ENCODE assay signal across 15 cellular contexts in genomic region chr14:92937229-92937937, GRCh38. TPM values are rescaled to one million over a fixed set of nuclear protein-coding genes. Genes with fewer than 3 reads are reported as not detected.
DNase-seq lines count a peak whose midpoint lies in the region; ATAC-seq, FAIRE-seq and TF ChIP-seq lines count a peak whose summit lies in the region.
"Had no signal": no experiment of that assay in that cellular context is flagged by ENCODE, and none has a peak within 500 bp of the region (broad histone marks: within the 10 kb centered on the region; RNA-seq: fewer than 3 reads in every experiment).

No MANE protein-coding gene starts in this region.

- DNase-seq in activated CD4-positive, alpha-beta T cell treated with anti-CD3 and anti-CD28 coated beads for 36 hours: peak; percentile 13
- no peak for DNase-seq in activated CD4-positive, alpha-beta T cell treated with anti-CD3 and anti-CD28 coated beads for 4 hours
- peak; percentile 48 for DNase-seq in NCI-H2107 treated with DMSO at 0.1 percent for 48 hours (lab: John Stamatoyannopoulos, UW; ENCODE audit: unreplicated experiment)
- DNase-seq in K562 (ENCODE audit: extremely low read depth in 1 of 4, low spot score in 3 of 4): peak in 1 of 4 experiments; percentile 18
- DNase-seq in COLO829 (ENCODE audit: low spot score): no peak
- DNase-seq in kidney: no peak
- DNase-seq in testis: no peak
- DNase-seq: activated CD4-positive, alpha-beta T cell treated with anti-CD3 and anti-CD28 coated beads, Interleukin-2, amount 50 U/mL, for 4 hours; activated effector memory CD4-positive, alpha-beta T cell treated with Interleukin-2 at 50 U/mL for 16 hours; stimulated activated CD4-positive, alpha-beta T cell treated with anti-CD3 and anti-CD28 coated beads, Interleukin-12 subunit alpha, Interleukin-12 subunit beta, amount 100 ng/mL, for 4 hours; T-helper 2 cell had no signal

- POLR2A ChIA-PET in activated CD4-positive, alpha-beta T cell treated with anti-CD3 and anti-CD28 coated beads for 36 hours (lab: Charles Lee): no interaction called here
- POLR2A ChIA-PET in K562 (lab: Yijun Ruan, JAX): interaction anchor here (0.7 to 1.1 kb wide), 2 partner anchors 74 to 1237 kb away, joined by 3 to 4 read pairs; partner anchors contain the start of gene PPP4R4

- H3K9me3 ChIP-seq in K562 (replicated peaks; ENCODE audit: control insufficient read depth, insufficient read depth, low read depth, low read length): no peaks in the 10 kb centered on the region
- no peaks in the 10 kb centered on the region for H3K9me3 ChIP-seq in kidney (ENCODE audit: control insufficient read depth in 1 of 2, low read length in 2 of 2)
- H3K9me3 ChIP-seq in testis: no peaks in the 10 kb centered on the region
- H3K9me3 ChIP-seq: thoracic aorta had no signal

- H3K27ac Mint-ChIP-seq in activated CD4-positive, alpha-beta T cell treated with anti-CD3 and anti-CD28 coated beads for 36 hours: no peak overlapping the region
- peak overlapping the region; percentile 64 for H3K27ac Mint-ChIP-seq in stimulated activated memory B cell treated with anti-CD40 and anti-IgM and Interleukin-4, amounts not matched to agents 10 μg/mL and 1 μg/mL and 100 μg/mL, for 72 hours

- no peaks in the 10 kb centered on the region for H3K4me1 Mint-ChIP-seq in activated CD4-positive, alpha-beta T cell treated with anti-CD3 and anti-CD28 coated beads for 36 hours
- peaks cover 14% of the 10 kb centered on the region for H3K4me1 Mint-ChIP-seq in stimulated activated memory B cell treated with anti-CD40 and anti-IgM and Interleukin-4, amounts not matched to agents 10 μg/mL and 1 μg/mL and 100 μg/mL, for 72 hours

- CTCF ChIA-PET in activated CD4-positive, alpha-beta T cell treated with anti-CD3 and anti-CD28 coated beads for 36 hours (lab: Charles Lee): interaction anchor here (1.1 to 1.4 kb wide), 3 partner anchors 14 to 90 kb away, joined by 3 to 6 read pairs (median 3); no protein-coding TSS in a partner anchor
- CTCF ChIA-PET in K562 (lab: Yijun Ruan, JAX; ENCODE audit: low intra/inter-chr PET ratio): no interaction called here

- BruUV-seq in K562 (replicated peaks; lab: Mats Ljungman, UMichigan): no TSS peak

- H3K9ac ChIP-seq in K562 (ENCODE audit: insufficient read depth in 1 of 2, low read depth in 2 of 2, low read length in 2 of 2): no peak overlapping the region
- no peak overlapping the region for H3K9ac ChIP-seq in kidney (ENCODE audit: low read length in 2 of 2)

- no peak overlapping the region for H3K4me3 Mint-ChIP-seq in activated CD4-positive, alpha-beta T cell treated with anti-CD3 and anti-CD28 coated beads for 36 hours
- no peak overlapping the region for H3K4me3 Mint-ChIP-seq in stimulated activated memory B cell treated with anti-CD40 and anti-IgM and Interleukin-4, amounts not matched to agents 10 μg/mL and 1 μg/mL and 100 μg/mL, for 72 hours

- no peaks in the 10 kb centered on the region for H3K9me1 ChIP-seq in K562 (ENCODE audit: control insufficient read depth, insufficient read depth, low read length)

- TF ChIP-seq CTCF in K562 (IDR thresholded peaks at IDR 0.05 in 2 of 3, conservative IDR thresholded peaks at IDR 0.05 in 1 of 3; ENCODE audit: insufficient read depth in 2 of 3, low read depth in 1 of 3, low read length in 3 of 3) (no peak), kidney (IDR thresholded peaks at IDR 0.05; ENCODE audit: borderline replicate concordance, extremely low read depth, insufficient read depth) (no peak), testis (IDR thresholded peaks at IDR 0.05) (no peak)

- H3K27me3 ChIP-seq in K562 (ENCODE audit: control insufficient read depth in 2 of 2, insufficient read depth in 2 of 2, low read length in 2 of 2) (no peaks in the 10 kb centered on the region), testis (no peaks in the 10 kb centered on the region)

- TF ChIP-seq POLR2A in K562 (conservative IDR thresholded peaks at IDR 0.05) (no peak), testis (IDR thresholded peaks at IDR 0.05) (no peak)

- intact Hi-C loops in activated CD4-positive, alpha-beta T cell treated with anti-CD3 and anti-CD28 coated beads for 36 hours (cut with DNase I, micrococcal nuclease): no loop called here
- intact Hi-C loops in K562 (cut with micrococcal nuclease) (no loop called here), kidney (cut with DNase I) (no loop called here), testis (cut with DNase I; ENCODE audit: low total_unique reads) (no loop called here)

- in situ Hi-C loops in K562 (cut with MboI): no loop called here

- H3K36me3 ChIP-seq in K562 (ENCODE audit: control insufficient read depth, insufficient read depth, low read length): no peaks in the 10 kb centered on the region
- peaks cover 0 to 6% of the 10 kb centered on the region in 2 donors for H3K36me3 ChIP-seq in kidney (ENCODE audit: control insufficient read depth in 1 of 2, insufficient read depth in 2 of 2, low read length in 2 of 2)
- no peaks in the 10 kb centered on the region for H3K36me3 ChIP-seq in testis (ENCODE audit: low read depth, missing control alignments)

- H3K4me3 ChIP-seq in K562: no peak overlapping the region
- H3K4me3 ChIP-seq in kidney (ENCODE audit: low read length in 2 of 2): no peak overlapping the region
- H3K4me3 ChIP-seq in testis: no peak overlapping the region
- H3K4me3 ChIP-seq: thoracic aorta had no signal

- H4K20me1 ChIP-seq in K562 (replicated peaks; ENCODE audit: control insufficient read depth, insufficient read depth, low read length): no peaks in the 10 kb centered on the region; the same call in 1 of the 2 replicates

- no peaks in the 10 kb centered on the region for H3K36me3 Mint-ChIP-seq in activated CD4-positive, alpha-beta T cell treated with anti-CD3 and anti-CD28 coated beads for 36 hours (ENCODE audit: low read depth)
- H3K36me3 Mint-ChIP-seq in stimulated activated memory B cell treated with anti-CD40 and anti-IgM and Interleukin-4, amounts not matched to agents 10 μg/mL and 1 μg/mL and 100 μg/mL, for 72 hours: peaks cover 62% of the 10 kb centered on the region

- WGBS in K562 (ENCODE audit: insufficient coverage, low coverage, missing lambda C conversion rate): 62% methylated on average over 7 of the region's 12 CpGs
- 77 to 84% methylated on average over 6 to 12 of the region's 12 CpGs for WGBS in testis, 2 donors

- no peaks in the 10 kb centered on the region for H3K79me2 ChIP-seq in K562 (ENCODE audit: control insufficient read depth, insufficient read depth, low read length)

- peaks cover 0 to 7% of the 10 kb centered on the region in 2 experiments; a peak in 2 of 5 replicates for H3K4me1 ChIP-seq in K562 (replicated peaks in 1 of 2; ENCODE audit: control insufficient read depth in 2 of 2, insufficient read depth in 2 of 2, low read length in 2 of 2)
- H3K4me1 ChIP-seq in kidney (ENCODE audit: control insufficient read depth in 1 of 2, insufficient read depth in 1 of 2, low read depth in 1 of 2, low read length in 2 of 2): no peaks in the 10 kb centered on the region
- peaks cover 19% of the 10 kb centered on the region for H3K4me1 ChIP-seq in testis

- H3K9me3 Mint-ChIP-seq in activated CD4-positive, alpha-beta T cell treated with anti-CD3 and anti-CD28 coated beads for 36 hours (ENCODE audit: low read depth): no peaks in the 10 kb centered on the region
- H3K9me3 Mint-ChIP-seq in stimulated activated memory B cell treated with anti-CD40 and anti-IgM and Interleukin-4, amounts not matched to agents 10 μg/mL and 1 μg/mL and 100 μg/mL, for 72 hours: no peaks in the 10 kb centered on the region

- H3K27me3 Mint-ChIP-seq in activated CD4-positive, alpha-beta T cell treated with anti-CD3 and anti-CD28 coated beads for 36 hours: no peaks in the 10 kb centered on the region
- no peaks in the 10 kb centered on the region for H3K27me3 Mint-ChIP-seq in stimulated activated memory B cell treated with anti-CD40 and anti-IgM and Interleukin-4, amounts not matched to agents 10 μg/mL and 1 μg/mL and 100 μg/mL, for 72 hours

- no peak for TF ChIP-seq EP300 in K562 (IDR thresholded peaks at IDR 0.05; ENCODE audit: low read length)

- H3K4me2 ChIP-seq in K562 (ENCODE audit: insufficient read depth, low read length): no peak overlapping the region

- H3K27ac ChIP-seq in K562 (ENCODE audit: extremely low read depth, low read depth, low read length) (no peak overlapping the region), kidney (ENCODE audit: low read depth in 2 of 2, low read length in 2 of 2) (no peak overlapping the region), testis (no peak overlapping the region)
- H3K27ac ChIP-seq: thoracic aorta had no signal

- H2AFZ ChIP-seq in K562 (ENCODE audit: low read depth, low read length): no peak overlapping the region

- no peak for TF ChIP-seq RAD21 in K562 (CRISPR knock-in tag; conservative IDR thresholded peaks at IDR 0.05 in 1 of 2, IDR thresholded peaks at IDR 0.05 in 1 of 2)

- ATAC-seq in activated CD4-positive, alpha-beta T cell treated with anti-CD3 and anti-CD28 coated beads for 36 hours: peak; percentile 65
- ATAC-seq in K562: peak; percentile 48
- ATAC-seq in stimulated activated memory B cell treated with anti-CD40 and anti-IgM and Interleukin-4, amounts not matched to agents 10 μg/mL and 1 μg/mL and 100 μg/mL, for 72 hours: peak; percentile 66

- no peak for FAIRE-seq in K562 (lab: Jason Lieb, UNC)
- no peak for FAIRE-seq in kidney (lab: Jason Lieb, UNC)
- FAIRE-seq: H54 had no signal

RNA-seq across cellular contexts. Expression of gene CHGA, which starts 14.4 kb away (rescaled TPM):
- total RNA-seq in activated CD4-positive, alpha-beta T cell treated with anti-CD3 and anti-CD28 coated beads for 36 hours: not detected
- total RNA-seq in K562 (2011; cell fraction: chromatin; rRNA removed; ENCODE audit: low replicate concordance): not detected in 2 replicates
- not detected in 2 replicates for total RNA-seq in K562 (2011; cell fraction: nucleolus; rRNA removed)
- not detected in 2 replicates for total RNA-seq in K562 (2011; cell fraction: nucleoplasm; rRNA removed)
- not detected in 2 replicates for total RNA-seq in K562 (2014; rRNA removed)
- not detected in 2 replicates for total RNA-seq in K562 (2014; rRNA removed; fragmentation: Illumina TruSeq; extraction: Trizol)
- total RNA-seq in K562 (2015; rRNA removed; fragmentation: Illumina TruSeq; extraction: Trizol): not detected in 2 replicates
- total RNA-seq in K562 (2021): 0.20 TPM in 1 of 2 replicates, not detected in the other
- polyA plus RNA-seq in K562 (2011; rRNA removed): not detected in 2 replicates
- polyA plus RNA-seq in K562 (2011; cell fraction: cytosol; rRNA removed): not detected in 2 replicates
- not detected in 2 replicates for polyA plus RNA-seq in K562 (2011; cell fraction: nucleus; rRNA removed)
- polyA plus RNA-seq in K562 (2012): not detected in 2 replicates
- not detected in 2 replicates for polyA plus RNA-seq in K562 (2014; fragmentation: Illumina TruSeq; extraction: Trizol)
- not detected for polyA plus RNA-seq in K562 (2014; fragmentation: Nextera tagmentation; extraction: Ambion mirVana)
- not detected in 2 replicates for polyA plus RNA-seq in K562 (2014; rRNA removed)
- polyA minus RNA-seq in K562 (2011; rRNA and poly(A)+ RNA removed): not detected in 2 replicates
- not detected in 2 replicates for polyA minus RNA-seq in K562 (2011; cell fraction: cytosol; rRNA and poly(A)+ RNA removed)
- polyA minus RNA-seq in K562 (2011; cell fraction: nucleus; rRNA and poly(A)+ RNA removed): not detected in 2 replicates
- total RNA-seq in kidney: 0.38 TPM
- polyA plus RNA-seq in kidney (ENCODE audit: insufficient read depth, low read depth, low replicate concordance): 6.6 TPM
- total RNA-seq in testis: 100 to 1,000 TPM in 1 of 2 donors, 10 to 100 TPM in 1; 92.9 to 191 TPM
- polyA plus RNA-seq in testis (ENCODE audit: insufficient read depth, low read depth, low replicate concordance): 225 TPM
- total RNA-seq: LHCN-M2, thoracic aorta had no signal

Comparison
In these comparisons a context has a peak if more than half of its experiments do, and no peak if none do; other contexts are left out.
1. DNase-seq: peak in activated CD4-positive, alpha-beta T cell treated with anti-CD3 and anti-CD28 coated beads for 36 hours (single experiment) and NCI-H2107 treated with DMSO at 0.1 percent for 48 hours (single experiment); none in activated CD4-positive, alpha-beta T cell treated with anti-CD3 and anti-CD28 coated beads for 4 hours (0 of 2), COLO829 (single experiment), kidney (single experiment) and testis (single experiment).
2. RNA of gene CHGA, which starts 14.4 kb away (total RNA-seq): 92.9 to 191 TPM in testis; 0.38 TPM in kidney (single experiment), not detected in activated CD4-positive, alpha-beta T cell treated with anti-CD3 and anti-CD28 coated beads for 36 hours and 0.20 TPM in K562; every median in the first group is over 10 times any median in the second.
3. Peak in every context shown above with its lines, with median percentiles within 50 percentile points of each other: ATAC-seq.